ENCODE assay signal across 9 cellular contexts in the genomic region with DNA sequence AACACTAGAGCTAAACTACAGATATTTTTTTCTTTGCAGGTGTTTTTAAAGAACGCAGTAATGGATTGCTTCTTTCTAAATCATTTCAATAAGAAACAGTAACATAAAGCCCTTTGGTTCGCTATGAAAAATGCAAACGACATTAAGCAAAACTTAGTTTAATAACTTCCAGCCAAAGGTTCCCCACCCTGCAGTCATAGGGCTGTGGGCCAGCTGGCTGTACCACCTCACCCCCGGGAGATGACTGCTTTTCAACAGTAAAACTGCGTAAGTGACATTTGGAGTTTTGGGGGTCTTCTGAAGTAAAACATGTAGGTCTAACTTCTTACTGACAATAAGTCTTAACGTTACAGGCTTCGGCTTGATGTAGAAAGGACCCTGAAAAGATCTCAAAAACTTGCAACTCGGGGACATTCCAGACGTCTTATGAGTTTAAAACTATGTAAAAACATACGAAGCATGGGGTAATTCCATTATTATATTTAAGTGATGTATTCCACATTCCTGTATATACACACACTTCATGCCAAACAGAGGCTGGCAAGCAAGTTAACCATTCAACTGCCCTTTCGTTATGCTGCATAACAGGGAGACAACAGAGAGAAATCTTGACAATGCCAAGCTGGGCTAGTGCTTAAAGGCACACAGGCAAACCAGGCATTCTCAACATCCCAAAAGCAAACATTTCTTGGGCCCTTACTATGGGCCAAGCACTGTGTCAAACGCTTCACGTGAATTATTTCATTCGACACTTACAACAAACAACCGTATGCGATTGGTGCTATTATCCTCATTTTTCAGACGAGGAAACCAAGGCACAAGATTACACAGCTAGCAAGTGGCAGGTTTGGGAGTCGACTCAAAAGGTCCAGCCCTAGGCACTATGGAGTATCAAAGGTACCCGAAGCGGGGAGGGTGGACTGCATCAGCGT. TPM values are rescaled to one million over a fixed set of nuclear protein-coding genes. Genes with fewer than 3 reads are reported as not detected.
DNase-seq lines count a peak whose midpoint lies in the region; ATAC-seq and TF ChIP-seq lines count a peak whose summit lies in the region.
"Had no signal": no experiment of that assay in that cellular context is flagged by ENCODE, and none has a peak within 500 bp of the region (broad histone marks: within the 10 kb centered on the region; RNA-seq: fewer than 3 reads in every experiment).

No MANE protein-coding gene starts in this region.

- H3K27ac Mint-ChIP-seq in activated naive CD8-positive, alpha-beta T cell treated with anti-CD3 and anti-CD28 coated beads for 36 hours = no peak overlapping the region
- H3K27ac Mint-ChIP-seq in stimulated activated memory B cell treated with anti-CD40 and anti-IgM and Interleukin-4, amounts not matched to agents 10 μg/mL and 1 μg/mL and 100 μg/mL, for 72 hours = peak overlapping the region; percentile 83

- H3K4me3 ChIP-seq in iPS-15b (ENCODE audit: low read depth, low read length) = peak overlapping the region; percentile 89

- no peaks in the 10 kb centered on the region for H3K27me3 ChIP-seq in iPS-15b (ENCODE audit: control insufficient read depth, insufficient read depth, low read length)

- H3K4me1 Mint-ChIP-seq in activated naive CD8-positive, alpha-beta T cell treated with anti-CD3 and anti-CD28 coated beads for 36 hours = peaks cover 40% of the 10 kb centered on the region
- H3K4me1 Mint-ChIP-seq in stimulated activated memory B cell treated with anti-CD40 and anti-IgM and Interleukin-4, amounts not matched to agents 10 μg/mL and 1 μg/mL and 100 μg/mL, for 72 hours = peaks cover 52% of the 10 kb centered on the region

- H3K9me3 ChIP-seq in iPS-15b (ENCODE audit: control insufficient read depth, insufficient read depth, low read length) = no peaks in the 10 kb centered on the region

- no peaks in the 10 kb centered on the region for H3K9me3 Mint-ChIP-seq in activated naive CD8-positive, alpha-beta T cell treated with anti-CD3 and anti-CD28 coated beads for 36 hours
- no peaks in the 10 kb centered on the region for H3K9me3 Mint-ChIP-seq in stimulated activated memory B cell treated with anti-CD40 and anti-IgM and Interleukin-4, amounts not matched to agents 10 μg/mL and 1 μg/mL and 100 μg/mL, for 72 hours

- peak overlapping the region; percentile 87 for H3K4me3 Mint-ChIP-seq in activated naive CD8-positive, alpha-beta T cell treated with anti-CD3 and anti-CD28 coated beads for 36 hours
- peak overlapping the region; percentile 81 for H3K4me3 Mint-ChIP-seq in stimulated activated memory B cell treated with anti-CD40 and anti-IgM and Interleukin-4, amounts not matched to agents 10 μg/mL and 1 μg/mL and 100 μg/mL, for 72 hours

- no peak for ATAC-seq in stimulated activated memory B cell treated with anti-CD40 and anti-IgM and Interleukin-4, amounts not matched to agents 10 μg/mL and 1 μg/mL and 100 μg/mL, for 72 hours
- ATAC-seq in HG03039 (IDR thresholded peaks at IDR 0.05; ENCODE audit: unreplicated experiment) = no peak

- H3K36me3 ChIP-seq in iPS-15b (ENCODE audit: control insufficient read depth, insufficient read depth, low read length) = no peaks in the 10 kb centered on the region

- DNase-seq in HEK293T (ENCODE audit: extremely low spot score) = no peak
- DNase-seq in activated naive CD8-positive, alpha-beta T cell treated with anti-CD3 and anti-CD28 coated beads for 36 hours = no peak
- DNase-seq in NCI-H82 treated with DMSO at 0.1 percent for 48 hours (lab: John Stamatoyannopoulos, UW; ENCODE audit: unreplicated experiment) = no peak
- no peak for DNase-seq in AG20443 (ENCODE audit: low spot score)
- DNase-seq in NCI-H510A treated with DMSO at 0.1 percent for 48 hours (lab: John Stamatoyannopoulos, UW) = no peak

- H3K9ac ChIP-seq in iPS-15b (ENCODE audit: low read depth, low read length) = no peak overlapping the region

- CTCF ChIA-PET in HEK293T (lab: Yijun Ruan, JAX) = interaction anchor here (0.6 to 0.7 kb wide), 2 partner anchors 30 to 1867 kb away, joined by 3 read pairs; no protein-coding TSS in a partner anchor

- H3K4me1 ChIP-seq in iPS-15b (ENCODE audit: control insufficient read depth, insufficient read depth, low read length) = peaks cover 3% of the 10 kb centered on the region

- no peaks in the 10 kb centered on the region for H3K36me3 Mint-ChIP-seq in activated naive CD8-positive, alpha-beta T cell treated with anti-CD3 and anti-CD28 coated beads for 36 hours
- H3K36me3 Mint-ChIP-seq in stimulated activated memory B cell treated with anti-CD40 and anti-IgM and Interleukin-4, amounts not matched to agents 10 μg/mL and 1 μg/mL and 100 μg/mL, for 72 hours = peaks cover 6% of the 10 kb centered on the region

- no peaks in the 10 kb centered on the region for H3K27me3 Mint-ChIP-seq in activated naive CD8-positive, alpha-beta T cell treated with anti-CD3 and anti-CD28 coated beads for 36 hours
- no peaks in the 10 kb centered on the region for H3K27me3 Mint-ChIP-seq in stimulated activated memory B cell treated with anti-CD40 and anti-IgM and Interleukin-4, amounts not matched to agents 10 μg/mL and 1 μg/mL and 100 μg/mL, for 72 hours

- POLR2A ChIA-PET in HEK293T (lab: Yijun Ruan, JAX) = interaction anchor here (0.6 to 2.9 kb wide), 8 partner anchors 16 to 264 kb away, joined by 3 to 28 read pairs (median 3); no protein-coding TSS in a partner anchor

TF ChIP-seq in HEK293T, 16 proteins besides CTCF, POLR2A, EP300 and RAD21:
- 0 out of 2 replicates have a peak, but pooled peaks have one; percentile 53 for TF ChIP-seq HDGF (IDR thresholded peaks at IDR 0.05; ENCODE audit: borderline replicate concordance)
- no peak for TF ChIP-seq BHLHE40 (IDR thresholded peaks at IDR 0.05; ENCODE audit: borderline replicate concordance)
- TF ChIP-seq ZNF384 (IDR thresholded peaks at IDR 0.05) = no peak

RNA-seq across cellular contexts. Expression of gene MRTFA, which starts 1.2 kb away (rescaled TPM):
- 10 to 100 TPM; 35.3 to 37.6 TPM for total RNA-seq in activated naive CD8-positive, alpha-beta T cell treated with anti-CD3 and anti-CD28 coated beads for 36 hours

RNA-seq across cellular contexts. Expression of gene MCHR1, which starts 44.0 kb away (rescaled TPM):
- not detected for total RNA-seq in activated naive CD8-positive, alpha-beta T cell treated with anti-CD3 and anti-CD28 coated beads for 36 hours
- total RNA-seq: NCI-H460 had no signal
